ENCODE assay signal across 22 cellular contexts in genomic region chr2:105032476-105032875, GRCh38. TPM values are rescaled to one million over a fixed set of nuclear protein-coding genes. Genes with fewer than 3 reads are reported as not detected.
A peak's percentile ranks its signal among the peaks of the same experiment; 100 is the strongest.
DNase-seq lines count a peak whose midpoint lies in the region; ATAC-seq and TF ChIP-seq lines count a peak whose summit lies in the region.
"Had no signal": no experiment of that assay in that cellular context is flagged by ENCODE, and none has a peak within 500 bp of the region (broad histone marks: within the 10 kb centered on the region; RNA-seq: fewer than 3 reads in every experiment).

No MANE protein-coding gene starts in this region.

- no peaks in the 10 kb centered on the region for H3K9me2 ChIP-seq in SK-N-SH

- peak; percentile 36 for ATAC-seq in foreskin keratinocyte
- ATAC-seq: A549; CD8-positive, alpha-beta T cell; GM12878 had no signal

- no peak overlapping the region for H3K9ac ChIP-seq in SK-N-SH
- H3K9ac ChIP-seq: BLaER1 treated with 17β-estradiol and CSF1 and Interleukin-3, amounts not matched to agents 10 nM and 100 nM had no signal

- no peak for TF ChIP-seq EP300 in SK-N-SH (IDR thresholded peaks at IDR 0.05; ENCODE audit: borderline replicate concordance in 1 of 2, low read depth in 1 of 2, low read length in 1 of 2)

- POLR2A ChIA-PET in RWPE1 (lab: Yijun Ruan, JAX; ENCODE audit: low non-redundant PET), result no interaction called here
- POLR2A ChIA-PET in SK-N-SH (lab: Yijun Ruan, JAX), result no interaction called here

- DNase-seq in RWPE1 (ENCODE audit: low spot score) (peak; percentile 3), epithelial cell of esophagus (ENCODE audit: low read depth) (peak; percentile 46), foreskin keratinocyte (peak; percentile 22 to 58), renal cortical epithelial cell (ENCODE audit: low read depth) (peak; percentile 12), DMS53 treated with DMSO at 0.1 percent for 48 hours (lab: John Stamatoyannopoulos, UW; ENCODE audit: unreplicated experiment) (no peak), NCI-H345 (lab: John Stamatoyannopoulos, UW) (no peak), kidney glomerular epithelial cell (lab: John Stamatoyannopoulos, UW) (no peak), SK-N-SH (no peak)
- DNase-seq: 8988T; AML-193; Caco-2; Calu3; CD4-positive, alpha-beta T cell; CD8-positive, alpha-beta T cell; DMS79; DND-41; EL; GDM1 had no signal

- no peaks in the 10 kb centered on the region for H3K79me2 ChIP-seq in SK-N-SH (ENCODE audit: insufficient read depth)

- H3K27ac ChIP-seq in RWPE1 (no peak overlapping the region), foreskin keratinocyte (no peak overlapping the region), SK-N-SH (ENCODE audit: low read depth in 2 of 2, low read length in 1 of 2) (no peak overlapping the region)
- H3K27ac ChIP-seq: A549; BLaER1 treated with 17β-estradiol and CSF1 and Interleukin-3, amounts not matched to agents 10 nM and 100 nM; C4-2B had no signal

- no peak for TF ChIP-seq RAD21 in SK-N-SH (IDR thresholded peaks at IDR 0.05; ENCODE audit: low read length)

- H3K4me3 ChIP-seq in epithelial cell of esophagus (ENCODE audit: low read length) (no peak overlapping the region), SK-N-SH (ENCODE audit: low read depth in 2 of 2, low read length in 1 of 2) (no peak overlapping the region)
- H3K4me3 ChIP-seq: A549; BLaER1 treated with 17β-estradiol and CSF1 and Interleukin-3, amounts not matched to agents 10 nM and 100 nM; GM12878 had no signal

- H3F3A ChIP-seq in SK-N-SH (replicated peaks; ENCODE audit: insufficient read depth), result no peaks in the 10 kb centered on the region

- TF ChIP-seq CTCF in RWPE1 (conservative IDR thresholded peaks at IDR 0.05; ENCODE audit: low read depth) (no peak), epithelial cell of esophagus (IDR thresholded peaks at IDR 0.05; ENCODE audit: insufficient read depth, low read depth, low read length, missing control alignments) (no peak), foreskin keratinocyte (conservative IDR thresholded peaks at IDR 0.05) (no peak), SK-N-SH (IDR thresholded peaks at IDR 0.05) (no peak)

- no peaks in the 10 kb centered on the region for H3K9me3 ChIP-seq in SK-N-SH
- H3K9me3 ChIP-seq: A549, Caco-2 had no signal

- H4K20me1 ChIP-seq in SK-N-SH (ENCODE audit: insufficient read depth), result no peaks in the 10 kb centered on the region
- H4K20me1 ChIP-seq: BLaER1 treated with 17β-estradiol and CSF1 and Interleukin-3, amounts not matched to agents 10 nM and 100 nM had no signal

- peaks cover 9% of the 10 kb centered on the region for H3K4me1 ChIP-seq in foreskin keratinocyte
- H3K4me1 ChIP-seq in SK-N-SH (ENCODE audit: control insufficient read depth in 1 of 2, insufficient read depth in 2 of 2, low read depth in 1 of 2, low read length in 1 of 2), result no peaks in the 10 kb centered on the region; a peak in 1 of 4 replicates
- H3K4me1 ChIP-seq: Caco-2 had no signal

- WGBS in SK-N-SH (ENCODE audit: low lambda C conversion rate), result 35% methylated on average over 1 of the region's 1 CpG

- CTCF ChIA-PET in RWPE1 (lab: Yijun Ruan, JAX) (interaction anchor here (0.7 kb wide), 1 partner anchor 266 kb away, joined by 4 read pairs; no protein-coding TSS in a partner anchor), SK-N-SH (lab: Yijun Ruan, JAX) (no interaction called here)

- H3K27me3 ChIP-seq in foreskin keratinocyte (no peaks in the 10 kb centered on the region), SK-N-SH (ENCODE audit: insufficient read depth) (no peaks in the 10 kb centered on the region)
- H3K27me3 ChIP-seq: BLaER1 treated with 17β-estradiol and CSF1 and Interleukin-3, amounts not matched to agents 10 nM and 100 nM had no signal

- H2AFZ ChIP-seq in SK-N-SH (ENCODE audit: low read depth), result no peak overlapping the region

- no peaks in the 10 kb centered on the region for H3K36me3 ChIP-seq in SK-N-SH (replicated peaks in 1 of 2; ENCODE audit: control insufficient read depth in 1 of 2, insufficient read depth in 2 of 2, low read length in 1 of 2)
- H3K36me3 ChIP-seq: BLaER1 treated with 17β-estradiol and CSF1 and Interleukin-3, amounts not matched to agents 10 nM and 100 nM had no signal

- no peak overlapping the region for H3K4me2 ChIP-seq in SK-N-SH
- H3K4me2 ChIP-seq: A549; BLaER1 treated with 17β-estradiol and CSF1 and Interleukin-3, amounts not matched to agents 10 nM and 100 nM had no signal

TF ChIP-seq in SK-N-SH, 30 proteins besides CTCF, POLR2A, EP300 and RAD21:
- TF ChIP-seq MXI1 (IDR thresholded peaks at IDR 0.05; ENCODE audit: low read depth, low read length), result no peak
- TF ChIP-seq NFIC (IDR thresholded peaks at IDR 0.05; ENCODE audit: borderline replicate concordance), result no peak
- TF ChIP-seq CHD2 (IDR thresholded peaks at IDR 0.05; ENCODE audit: low read length, partially characterized antibody), result no peak
- TF ChIP-seq, protein P1, sequence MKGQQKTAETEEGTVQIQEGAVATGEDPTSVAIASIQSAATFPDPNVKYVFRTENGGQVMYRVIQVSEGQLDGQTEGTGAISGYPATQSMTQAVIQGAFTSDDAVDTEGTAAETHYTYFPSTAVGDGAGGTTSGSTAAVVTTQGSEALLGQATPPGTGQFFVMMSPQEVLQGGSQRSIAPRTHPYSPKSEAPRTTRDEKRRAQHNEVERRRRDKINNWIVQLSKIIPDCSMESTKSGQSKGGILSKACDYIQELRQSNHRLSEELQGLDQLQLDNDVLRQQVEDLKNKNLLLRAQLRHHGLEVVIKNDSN (IDR thresholded peaks at IDR 0.05; ENCODE audit: borderline replicate concordance, low read depth), result no peak
- TF ChIP-seq, protein P2, sequence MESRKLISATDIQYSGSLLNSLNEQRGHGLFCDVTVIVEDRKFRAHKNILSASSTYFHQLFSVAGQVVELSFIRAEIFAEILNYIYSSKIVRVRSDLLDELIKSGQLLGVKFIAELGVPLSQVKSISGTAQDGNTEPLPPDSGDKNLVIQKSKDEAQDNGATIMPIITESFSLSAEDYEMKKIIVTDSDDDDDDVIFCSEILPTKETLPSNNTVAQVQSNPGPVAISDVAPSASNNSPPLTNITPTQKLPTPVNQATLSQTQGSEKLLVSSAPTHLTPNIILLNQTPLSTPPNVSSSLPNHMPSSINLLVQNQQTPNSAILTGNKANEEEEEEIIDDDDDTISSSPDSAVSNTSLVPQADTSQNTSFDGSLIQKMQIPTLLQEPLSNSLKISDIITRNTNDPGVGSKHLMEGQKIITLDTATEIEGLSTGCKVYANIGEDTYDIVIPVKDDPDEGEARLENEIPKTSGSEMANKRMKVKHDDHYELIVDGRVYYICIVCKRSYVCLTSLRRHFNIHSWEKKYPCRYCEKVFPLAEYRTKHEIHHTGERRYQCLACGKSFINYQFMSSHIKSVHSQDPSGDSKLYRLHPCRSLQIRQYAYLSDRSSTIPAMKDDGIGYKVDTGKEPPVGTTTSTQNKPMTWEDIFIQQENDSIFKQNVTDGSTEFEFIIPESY (IDR thresholded peaks at IDR 0.05; ENCODE audit: borderline replicate concordance, low read depth), result no peak

RNA-seq across cellular contexts. Expression of gene MRPS9, which starts 5.4 kb away (rescaled TPM):
- total RNA-seq in foreskin keratinocyte (34.6 and 43.2 TPM in 2 replicates), renal cortical epithelial cell (33.1 and 34.4 TPM in 2 replicates)
- polyA plus RNA-seq in foreskin keratinocyte (40.9 and 47.6 TPM in 2 replicates), SK-N-SH (2012; rRNA removed) (27.9 and 31.8 TPM in 2 replicates)
- 28.1 and 33.0 TPM in 2 replicates for polyA plus RNA-seq in SK-N-SH (2012; cell fraction: cytosol; rRNA removed)
- polyA plus RNA-seq in SK-N-SH (2012; cell fraction: nucleus; rRNA removed), result 47.6 and 70.0 TPM in 2 replicates

Comparison
In these comparisons a context has a peak if more than half of its experiments do, and no peak if none do; other contexts are left out.
1. DNase-seq: peak in RWPE1 (single experiment), epithelial cell of esophagus (single experiment), foreskin keratinocyte (2 of 2) and renal cortical epithelial cell (single experiment); none in DMS53 treated with DMSO at 0.1 percent for 48 hours (single experiment), NCI-H345 (single experiment), kidney glomerular epithelial cell (single experiment) and SK-N-SH (single experiment).